In the genomic region with DNA sequence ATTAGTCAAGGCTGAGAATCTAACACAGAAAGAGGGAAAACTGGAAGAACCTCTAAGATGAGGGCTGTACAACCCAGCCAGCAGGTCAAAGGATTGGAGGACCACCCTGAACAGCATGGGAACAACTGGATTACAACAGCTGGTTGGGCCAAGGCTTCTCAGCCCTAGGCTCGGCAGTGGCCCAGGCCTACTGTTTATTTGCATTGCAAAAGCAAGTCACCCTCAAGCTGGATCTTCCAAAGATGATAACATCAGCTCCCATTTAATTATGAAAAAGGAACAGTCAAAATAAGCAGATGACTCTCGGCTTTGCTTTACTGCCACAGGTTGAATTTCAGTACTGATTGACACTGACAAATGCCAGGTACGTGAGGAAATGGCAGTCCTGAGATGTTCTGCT, we compare ENCODE assay signal across 27 cellular contexts.
DNase-seq lines count a peak whose midpoint lies in the region; ATAC-seq and TF ChIP-seq lines count a peak whose summit lies in the region.
"Had no signal": no experiment of that assay in that cellular context is flagged by ENCODE, and none has a peak within 500 bp of the region (broad histone marks: within the 10 kb centered on the region; RNA-seq: fewer than 3 reads in every experiment).

No MANE protein-coding gene starts in this region.

- in situ Hi-C loops in mammary epithelial cell (cut with MboI; ENCODE audit: low sequenced_read_pairs in 2 of 2), result no loop called here

- H3K36me3 ChIP-seq in mammary epithelial cell (ENCODE audit: insufficient read depth, low read length) (no peaks in the 10 kb centered on the region), breast epithelium (no peaks in the 10 kb centered on the region), Loucy (ENCODE audit: insufficient read depth, low read length) (no peaks in the 10 kb centered on the region), hepatocyte (replicated peaks; ENCODE audit: insufficient read depth, low read depth) (no peaks in the 10 kb centered on the region), trophoblast cell (ENCODE audit: control insufficient read depth in 1 of 2, insufficient read depth in 2 of 2, low read length in 2 of 2) (no peaks in the 10 kb centered on the region)
- H3K36me3 ChIP-seq: ovary had no signal

- H3K4me3 ChIP-seq in mammary epithelial cell (replicated peaks in 1 of 3; ENCODE audit: insufficient read depth in 1 of 3, low read depth in 2 of 3, low read length in 3 of 3) (no peak overlapping the region), breast epithelium (no peak overlapping the region), Loucy (ENCODE audit: low read length, poor library complexity, severe bottlenecking) (peak overlapping the region; percentile 71), hepatocyte (no peak overlapping the region), trophoblast cell (ENCODE audit: low read depth, low read length) (no peak overlapping the region)
- H3K4me3 ChIP-seq: ovary had no signal

- peak overlapping the region; percentile 17 for H2BK120ac ChIP-seq in trophoblast cell (ENCODE audit: insufficient read depth, low read length, poor library complexity)

- DNase-seq in mammary epithelial cell (no peak), breast epithelium (ENCODE audit: low spot score in 2 of 2) (no peak), hepatocyte (ENCODE audit: low spot score) (no peak), trophoblast cell (peak in 1 of 2 donors; percentile 18), NCI-H524 treated with DMSO at 0.1 percent for 48 hours (lab: John Stamatoyannopoulos, UW) (no peak)
- DNase-seq in activated CD4-positive, alpha-beta T cell treated with anti-CD3 and anti-CD28 coated beads for 48 hours, result no peak
- DNase-seq: ACHN; activated T-cell treated with anti-CD3 and anti-CD28 coated beads, Interleukin-2, amount 50 U/mL, for 4 hours; anterior cingulate cortex; C1 segment of cervical spinal cord; cortex of kidney; endodermal cell; foreskin keratinocyte; hippocampal formation; Karpas-422; naive B cell; NCI-H146; NCI-H2107; NCI-H446 treated with DMSO at 0.1 percent for 48 hours; ovary; retina; stimulated activated CD4-positive, alpha-beta T cell treated with anti-CD3 and anti-CD28 coated beads, Interleukin-1b, Interleukin-23, amount 100 ng/mL, for 48 hours had no signal

- no peak overlapping the region for H2BK12ac ChIP-seq in trophoblast cell (ENCODE audit: low read length)

- TF ChIP-seq CTCF in mammary epithelial cell (conservative IDR thresholded peaks at IDR 0.05 in 1 of 2, IDR thresholded peaks at IDR 0.05 in 1 of 2; ENCODE audit: extremely low read depth in 1 of 2, insufficient read depth in 1 of 2, low read depth in 1 of 2, low read length in 2 of 2) (no peak), breast epithelium (IDR thresholded peaks at IDR 0.05) (no peak), Loucy (conservative IDR thresholded peaks at IDR 0.05; ENCODE audit: low read length) (no peak), hepatocyte (IDR thresholded peaks at IDR 0.05; ENCODE audit: poor library complexity) (no peak)

- TF ChIP-seq POLR2A in breast epithelium (IDR thresholded peaks at IDR 0.05), result no peak

- no peaks in the 10 kb centered on the region for H3K4me1 ChIP-seq in mammary epithelial cell (ENCODE audit: insufficient read depth, low read length)
- no peaks in the 10 kb centered on the region for H3K4me1 ChIP-seq in breast epithelium
- peaks cover 18% of the 10 kb centered on the region for H3K4me1 ChIP-seq in Loucy (ENCODE audit: insufficient read depth, low read length, poor library complexity, severe bottlenecking)
- no peaks in the 10 kb centered on the region for H3K4me1 ChIP-seq in hepatocyte (ENCODE audit: insufficient read depth)
- peaks cover 4 to 7% of the 10 kb centered on the region in 2 experiments for H3K4me1 ChIP-seq in trophoblast cell (ENCODE audit: control insufficient read depth in 1 of 2, insufficient read depth in 2 of 2, low read length in 2 of 2)
- H3K4me1 ChIP-seq: foreskin keratinocyte had no signal

- H3K4me2 ChIP-seq in mammary epithelial cell (ENCODE audit: insufficient read depth, low read depth, low read length) (no peak overlapping the region), Loucy (ENCODE audit: low read depth, low read length, poor library complexity, severe bottlenecking) (peak overlapping the region; percentile 85), hepatocyte (peak overlapping the region; percentile 31), trophoblast cell (ENCODE audit: low read length) (no peak overlapping the region)

- H2AFZ ChIP-seq in mammary epithelial cell (ENCODE audit: low read depth, low read length) (peak overlapping the region; percentile 74), Loucy (ENCODE audit: low read length) (peak overlapping the region; percentile 94), hepatocyte (peak overlapping the region; percentile 26), trophoblast cell (ENCODE audit: insufficient read depth, low read length, poor library complexity) (no peak overlapping the region)

- no peak overlapping the region for H3K23ac ChIP-seq in trophoblast cell (ENCODE audit: low read length)

- H3K9ac ChIP-seq in mammary epithelial cell (ENCODE audit: insufficient read depth, low read length) (no peak overlapping the region), Loucy (ENCODE audit: low read depth, low read length, poor library complexity, severe bottlenecking) (peak overlapping the region; percentile 60), trophoblast cell (ENCODE audit: low read length) (no peak overlapping the region)

- H4K12ac ChIP-seq in trophoblast cell (ENCODE audit: low read depth, low read length), result no peak overlapping the region

- H3F3A ChIP-seq in Loucy (ENCODE audit: low read depth), result no peaks in the 10 kb centered on the region

- H3K14ac ChIP-seq in trophoblast cell (ENCODE audit: low read length), result no peak overlapping the region

- BruUV-seq in mammary epithelial cell (replicated peaks; lab: Mats Ljungman, UMichigan), result no TSS peak

- ATAC-seq in HG02840 (IDR thresholded peaks at IDR 0.05; ENCODE audit: low FRiP score, unreplicated experiment), result no peak
- ATAC-seq: esophagus mucosa, foreskin keratinocyte, left lobe of liver had no signal

- H4K8ac ChIP-seq in trophoblast cell (ENCODE audit: low read depth, low read length), result no peak overlapping the region

- 65% methylated on average over 3 of the region's 3 CpGs for WGBS in mammary epithelial cell (ENCODE audit: low coverage, missing lambda C conversion rate)
- WGBS in hepatocyte (ENCODE audit: low lambda C conversion rate, missing lambda C conversion rate), result 68% methylated on average over 3 of the region's 3 CpGs
- WGBS in trophoblast cell (ENCODE audit: extremely low coverage, insufficient coverage, insufficient read length), result no CpG with 5 or more reads among the region's 3 CpGs

- H2BK5ac ChIP-seq in trophoblast cell (ENCODE audit: low read depth, low read length, poor library complexity), result no peak overlapping the region

- no peaks in the 10 kb centered on the region for H3K9me2 ChIP-seq in Loucy (replicated peaks; ENCODE audit: low read depth, low read length)
- H3K9me2 ChIP-seq in hepatocyte (replicated peaks; ENCODE audit: insufficient read depth), result no peaks in the 10 kb centered on the region

- dilution Hi-C loops in mammary epithelial cell (cut with HindIII; ENCODE audit: low sequenced_read_pairs), result no loop called here

- H4K91ac ChIP-seq in trophoblast cell (ENCODE audit: low read depth, low read length), result peak overlapping the region; percentile 32

- no peak overlapping the region for H2AK5ac ChIP-seq in trophoblast cell (ENCODE audit: low read length)

- H4K20me1 ChIP-seq in mammary epithelial cell (ENCODE audit: insufficient read depth, low read length) (no peaks in the 10 kb centered on the region), Loucy (ENCODE audit: insufficient read depth, low read length, poor library complexity, severe bottlenecking) (no peaks in the 10 kb centered on the region), hepatocyte (ENCODE audit: insufficient read depth, poor library complexity, severe bottlenecking) (no peaks in the 10 kb centered on the region)

- H3K4ac ChIP-seq in trophoblast cell (ENCODE audit: low read depth, low read length), result no peak overlapping the region

- H3K27me3 ChIP-seq in mammary epithelial cell (ENCODE audit: insufficient read depth, low read length) (no peaks in the 10 kb centered on the region), breast epithelium (peaks cover 0 to 20% of the 10 kb centered on the region in 2 donors), Loucy (ENCODE audit: insufficient read depth, low read length, poor library complexity, severe bottlenecking) (no peaks in the 10 kb centered on the region), hepatocyte (no peaks in the 10 kb centered on the region), trophoblast cell (ENCODE audit: insufficient read depth, low read length) (no peaks in the 10 kb centered on the region)
- H3K27me3 ChIP-seq: foreskin keratinocyte, ovary had no signal

- H3K79me2 ChIP-seq in mammary epithelial cell (ENCODE audit: insufficient read depth, low read length) (no peaks in the 10 kb centered on the region), Loucy (ENCODE audit: insufficient read depth, low read length) (no peaks in the 10 kb centered on the region), hepatocyte (no peaks in the 10 kb centered on the region), trophoblast cell (ENCODE audit: control insufficient read depth, insufficient read depth, low read length, poor library complexity) (no peaks in the 10 kb centered on the region)

- no peak overlapping the region for H3K18ac ChIP-seq in trophoblast cell (ENCODE audit: low read length)

- H3K9me3 ChIP-seq in mammary epithelial cell (replicated peaks; ENCODE audit: insufficient read depth, low read length) (no peaks in the 10 kb centered on the region), breast epithelium (peaks cover 0 to 5% of the 10 kb centered on the region in 2 donors), Loucy (ENCODE audit: insufficient read depth, low read depth, low read length) (no peaks in the 10 kb centered on the region), hepatocyte (ENCODE audit: low read depth) (no peaks in the 10 kb centered on the region), trophoblast cell (ENCODE audit: insufficient read depth, low read depth, low read length) (no peaks in the 10 kb centered on the region)
- H3K9me3 ChIP-seq: ovary had no signal

- intact Hi-C loops in mammary epithelial cell (cut with micrococcal nuclease) (loop anchor here (10.0 kb wide), 1 partner anchor 471 kb away; no protein-coding TSS in a partner anchor), breast epithelium (cut with DNase I; ENCODE audit: low total_unique reads) (no loop called here)

- H3K27ac ChIP-seq in mammary epithelial cell (ENCODE audit: insufficient read depth, low read depth, low read length) (no peak overlapping the region), breast epithelium (peak overlapping the region in 1 of 2 donors; percentile 58), hepatocyte (peak overlapping the region; percentile 51), trophoblast cell (ENCODE audit: low read depth, low read length) (peak overlapping the region; percentile 90)
- H3K27ac ChIP-seq: foreskin keratinocyte, ovary, RWPE1 had no signal

- H3K79me1 ChIP-seq in trophoblast cell (ENCODE audit: low read length), result peaks cover 3% of the 10 kb centered on the region

- CTCF ChIA-PET in mammary epithelial cell (lab: Charles Lee; ENCODE audit: low non-redundant PET), result no interaction called here

Comparison
In these comparisons a context has a peak if more than half of its experiments do, and no peak if none do; other contexts are left out.
1. H3K4me2 ChIP-seq: peak in Loucy (single experiment) and hepatocyte (single experiment); none in mammary epithelial cell (single experiment) and trophoblast cell (single experiment).